Comparison of ENCODE assay signal across 1 cellular context in genomic region chr2:27217173-27218121, GRCh38.
TF ChIP-seq lines count a peak whose summit lies in the region.

CAD (plus strand) TSS chr2:27217369; CDS start chr2:27217552, 183 bp downstream.

TF ChIP-seq in HepG2, 621 proteins besides CTCF, POLR2A, EP300 and RAD21 (continued from another document and continues in another):
- TF ChIP-seq NR0B2 (CRISPR knock-in tag; IDR thresholded peaks at IDR 0.05) (peak; percentile 94), TBX2 (CRISPR knock-in tag; IDR thresholded peaks at IDR 0.05; ENCODE audit: borderline replicate concordance) (peak; percentile 66; the same call in 1 of the 2 replicates), ZNF737 (CRISPR knock-in tag; IDR thresholded peaks at IDR 0.05; ENCODE audit: borderline replicate concordance) (no peak), HMGXB3 (CRISPR knock-in tag; IDR thresholded peaks at IDR 0.05; ENCODE audit: borderline replicate concordance) (0 out of 2 replicates have a peak, but pooled peaks have one; percentile 31), MAZ (IDR thresholded peaks at IDR 0.05; ENCODE audit: borderline replicate concordance, low read depth, low read length) (no peak), MAZ (CRISPR knock-in tag; IDR thresholded peaks at IDR 0.05; ENCODE audit: low read depth) (peak; percentile 52; the same call in 1 of the 2 replicates), FIP1L1 (IDR thresholded peaks at IDR 0.05; ENCODE audit: borderline replicate concordance, insufficient read depth, low read depth, low read length) (no peak), ZBTB38 (CRISPR knock-in tag; IDR thresholded peaks at IDR 0.05) (peak; percentile 86), NBN (conservative IDR thresholded peaks at IDR 0.05) (no peak), DBP (CRISPR knock-in tag; IDR thresholded peaks at IDR 0.05; ENCODE audit: not compliant biosample characterization) (no peak), PRPF4 (IDR thresholded peaks at IDR 0.05; ENCODE audit: low read depth, low read length, poor library complexity, severe bottlenecking) (no peak), ZBTB26 (CRISPR knock-in tag; IDR thresholded peaks at IDR 0.05; ENCODE audit: borderline replicate concordance) (0 out of 2 replicates have a peak, but pooled peaks have one; percentile 59), ZNF776 (CRISPR knock-in tag; IDR thresholded peaks at IDR 0.05) (0 out of 2 replicates have a peak, but pooled peaks have one; percentile 60), ZNF7 (CRISPR knock-in tag; IDR thresholded peaks at IDR 0.05) (no peak), SETDB1 (CRISPR knock-in tag; IDR thresholded peaks at IDR 0.05; ENCODE audit: borderline replicate concordance) (no peak), ZNF256 (CRISPR knock-in tag; conservative IDR thresholded peaks at IDR 0.05) (peak; percentile 26; the same call in 1 of the 2 replicates), CREB3 (CRISPR knock-in tag; IDR thresholded peaks at IDR 0.05) (no peak), TOE1 (CRISPR knock-in tag; IDR thresholded peaks at IDR 0.05) (no peak; the same call in 1 of the 2 replicates), ATRX (CRISPR knock-in tag; IDR thresholded peaks at IDR 0.05; ENCODE audit: borderline replicate concordance) (no peak), HOXD1 (CRISPR knock-in tag; IDR thresholded peaks at IDR 0.05) (no peak), MTF1 (CRISPR knock-in tag; IDR thresholded peaks at IDR 0.05) (no peak), SMAD1 (CRISPR knock-in tag; IDR thresholded peaks at IDR 0.05; ENCODE audit: borderline replicate concordance, low read depth) (no peak; the same call in 1 of the 2 replicates), HNRNPLL (IDR thresholded peaks at IDR 0.05; ENCODE audit: low read depth, low read length, poor library complexity, severe bottlenecking) (peak; percentile 69), SP2 (CRISPR knock-in tag; IDR thresholded peaks at IDR 0.05) (no peak), ZNF567 (CRISPR knock-in tag; IDR thresholded peaks at IDR 0.05; ENCODE audit: borderline replicate concordance) (no peak), CREB1 (IDR thresholded peaks at IDR 0.05) (no peak), CREB1 (CRISPR knock-in tag; IDR thresholded peaks at IDR 0.05) (no peak), ZBTB20 (CRISPR knock-in tag; IDR thresholded peaks at IDR 0.05; ENCODE audit: borderline replicate concordance, low read depth) (no peak), MYNN (CRISPR knock-in tag; IDR thresholded peaks at IDR 0.05; ENCODE audit: low read depth) (peak; percentile 62; the same call in 1 of the 2 replicates), ZNF644 (CRISPR knock-in tag; IDR thresholded peaks at IDR 0.05; ENCODE audit: low read depth) (no peak), PRMT3 (CRISPR knock-in tag; IDR thresholded peaks at IDR 0.05; ENCODE audit: borderline replicate concordance, low read depth) (peak; percentile 80; the same call in 1 of the 2 replicates), ZFP41 (CRISPR knock-in tag; IDR thresholded peaks at IDR 0.05; ENCODE audit: borderline replicate concordance) (no peak), FOSL2 (CRISPR knock-in tag; IDR thresholded peaks at IDR 0.05) (0 out of 2 replicates have a peak, but pooled peaks have one; percentile 24), PAX8 (CRISPR knock-in tag; IDR thresholded peaks at IDR 0.05; ENCODE audit: borderline replicate concordance) (0 out of 2 replicates have a peak, but pooled peaks have one; percentile 31), SPEN (CRISPR knock-in tag; IDR thresholded peaks at IDR 0.05; ENCODE audit: low read depth) (peak; percentile 74; the same call in 1 of the 2 replicates), HNF1B (CRISPR knock-in tag; IDR thresholded peaks at IDR 0.05) (no peak), RFXAP (CRISPR knock-in tag; IDR thresholded peaks at IDR 0.05; ENCODE audit: borderline replicate concordance) (peak; percentile 47; the same call in 1 of the 2 replicates), PAXIP1 (CRISPR knock-in tag; conservative IDR thresholded peaks at IDR 0.05) (0 out of 2 replicates have a peak, but pooled peaks have one; percentile 8), ZNF383 (CRISPR knock-in tag; IDR thresholded peaks at IDR 0.05; ENCODE audit: borderline replicate concordance) (no peak), ZNF329 (CRISPR knock-in tag; IDR thresholded peaks at IDR 0.05; ENCODE audit: low read depth) (no peak), SNAPC5 (CRISPR knock-in tag; IDR thresholded peaks at IDR 0.05; ENCODE audit: borderline replicate concordance) (no peak), ONECUT2 (CRISPR knock-in tag; IDR thresholded peaks at IDR 0.05) (no peak), NFYC (CRISPR knock-in tag; IDR thresholded peaks at IDR 0.05) (no peak), ZNF749 (CRISPR knock-in tag; IDR thresholded peaks at IDR 0.05; ENCODE audit: borderline replicate concordance) (peak; percentile 71; the same call in 1 of the 2 replicates), YEATS2 (CRISPR knock-in tag; IDR thresholded peaks at IDR 0.05; ENCODE audit: borderline replicate concordance) (peak; percentile 42; the same call in 1 of the 2 replicates), ELF3 (CRISPR knock-in tag; IDR thresholded peaks at IDR 0.05) (0 out of 2 replicates have a peak, but pooled peaks have one; percentile 11), CHD4 (IDR thresholded peaks at IDR 0.05; ENCODE audit: borderline replicate concordance, low read length) (no peak), RFXANK (CRISPR knock-in tag; IDR thresholded peaks at IDR 0.05) (no peak), IRX3 (CRISPR knock-in tag; IDR thresholded peaks at IDR 0.05; ENCODE audit: borderline replicate concordance, low read depth) (peak; percentile 91; the same call in 1 of the 2 replicates), ZKSCAN8 (CRISPR knock-in tag; IDR thresholded peaks at IDR 0.05; ENCODE audit: borderline replicate concordance) (no peak), EEA1 (CRISPR knock-in tag; IDR thresholded peaks at IDR 0.05; ENCODE audit: borderline replicate concordance) (peak; percentile 75; the same call in 1 of the 2 replicates), SMARCC2 (IDR thresholded peaks at IDR 0.05) (no peak), PHF20 (CRISPR knock-in tag; IDR thresholded peaks at IDR 0.05) (peak; percentile 43; the same call in 1 of the 2 replicates), ZNF20 (CRISPR knock-in tag; IDR thresholded peaks at IDR 0.05) (no peak), ZNF83 (CRISPR knock-in tag; IDR thresholded peaks at IDR 0.05; ENCODE audit: borderline replicate concordance) (no peak), NR3C1 (CRISPR knock-in tag; IDR thresholded peaks at IDR 0.05) (no peak), ZNF414 (CRISPR knock-in tag; IDR thresholded peaks at IDR 0.05) (no peak), CERS6 (CRISPR knock-in tag; IDR thresholded peaks at IDR 0.05) (no peak)
